In the genomic region with DNA sequence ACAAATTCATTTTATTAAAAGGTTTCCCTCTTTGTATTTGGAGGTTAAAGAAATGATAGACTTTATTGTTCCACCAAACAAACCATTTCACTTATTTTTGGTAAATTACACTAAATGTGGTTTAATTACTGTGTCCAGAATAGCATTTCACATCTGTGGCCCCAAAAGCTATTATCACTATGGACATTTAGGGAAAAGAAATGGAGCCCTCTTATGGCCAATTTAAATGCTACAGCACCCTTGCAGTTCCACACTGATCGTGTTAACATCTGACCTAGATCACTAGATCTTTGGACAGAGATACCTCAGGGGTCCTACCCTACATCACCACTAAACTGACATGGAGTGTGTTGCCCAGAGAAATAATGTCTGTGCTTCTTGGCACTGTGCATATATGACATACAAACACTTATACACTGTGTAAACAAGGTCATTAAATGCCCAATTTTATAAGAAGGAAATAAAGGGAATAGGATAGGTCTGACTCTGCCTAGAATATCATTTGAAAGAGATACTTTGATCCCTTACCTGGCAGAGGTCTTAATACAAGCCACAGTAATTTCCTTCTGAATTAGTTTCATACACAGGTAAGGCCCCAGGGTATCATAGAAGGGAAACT, we compare ENCODE assay signal across 8 cellular contexts.
DNase-seq lines count a peak whose midpoint lies in the region; ATAC-seq and TF ChIP-seq lines count a peak whose summit lies in the region.

No MANE protein-coding gene starts in this region.

- 0 to 4% (median 1%) methylated on average over 1 of the region's 1 CpG for WGBS in adrenal gland, 4 donors

- intact Hi-C loops in adrenal gland (cut with DNase I) = no loop called here
- intact Hi-C loops in uterus (cut with DNase I; ENCODE audit: low total_unique reads) = no loop called here

- ATAC-seq in HG03196 (IDR thresholded peaks at IDR 0.05; ENCODE audit: unreplicated experiment) = no peak

- peak; percentile 39; the same call in 1 of the 2 replicates for TF ChIP-seq CTCF in GM12875 (IDR thresholded peaks at IDR 0.05; ENCODE audit: borderline replicate concordance, insufficient read depth, low read depth, low read length)
- peak; percentile 34 to 58 (median 48) for TF ChIP-seq CTCF in adrenal gland (IDR thresholded peaks at IDR 0.05)
- TF ChIP-seq CTCF in uterus (IDR thresholded peaks at IDR 0.05) = peak; percentile 39 to 51 (median 47)

- H3K36me3 ChIP-seq in adrenal gland (replicated peaks in 1 of 2) (no peaks in the 10 kb centered on the region), uterus (no peaks in the 10 kb centered on the region)

- TF ChIP-seq POLR2A in adrenal gland (IDR thresholded peaks at IDR 0.05) (no peak), uterus (IDR thresholded peaks at IDR 0.05) (no peak)

- H3K27me3 ChIP-seq in adrenal gland (no peaks in the 10 kb centered on the region), uterus (no peaks in the 10 kb centered on the region)

- H3K4me1 ChIP-seq in adrenal gland (replicated peaks in 1 of 2) = no peaks in the 10 kb centered on the region
- no peaks in the 10 kb centered on the region for H3K4me1 ChIP-seq in uterus

- H3K4me3 ChIP-seq in GM12875 (ENCODE audit: low read depth, low read length) = no peak overlapping the region
- H3K4me3 ChIP-seq in adrenal gland = no peak overlapping the region
- no peak overlapping the region for H3K4me3 ChIP-seq in uterus

- no peaks in the 10 kb centered on the region for H3K9me3 ChIP-seq in adrenal gland (replicated peaks in 1 of 3)
- no peaks in the 10 kb centered on the region for H3K9me3 ChIP-seq in uterus

- peak; percentile 65 for DNase-seq in AG08395 (ENCODE audit: low spot score)
- DNase-seq in NCI-H1105 treated with DMSO at 0.1 percent for 48 hours (lab: John Stamatoyannopoulos, UW) = peak; percentile 50
- no peak for DNase-seq in adrenal gland
- peak; percentile 68 for DNase-seq in inferior parietal cortex (ENCODE audit: extremely low spot score)
- no peak for DNase-seq in uterus
- DNase-seq in stimulated activated CD4-positive, alpha-beta T cell treated with anti-CD3 and anti-CD28 coated beads, Interleukin-4, amount 100 ng/mL, for 1 hour = no peak

- H3K27ac ChIP-seq in adrenal gland (no peak overlapping the region), uterus (no peak overlapping the region)

Comparison
In these comparisons a context has a peak if more than half of its experiments do, and no peak if none do; other contexts are left out.
1. DNase-seq: peak in AG08395 (single experiment), NCI-H1105 treated with DMSO at 0.1 percent for 48 hours (single experiment) and inferior parietal cortex (single experiment); none in adrenal gland (0 of 7), uterus (0 of 2) and stimulated activated CD4-positive, alpha-beta T cell treated with anti-CD3 and anti-CD28 coated beads, Interleukin-4, amount 100 ng/mL, for 1 hour (single experiment).
2. Peak in every context shown above with its lines, with median percentiles within 50 percentile points of each other: CTCF ChIP-seq.